16 cellular contexts compared by ENCODE assay signal in genomic region chr3:114804099-114804498, GRCh38.
DNase-seq lines count a peak whose midpoint lies in the region; ATAC-seq and TF ChIP-seq lines count a peak whose summit lies in the region.
"Had no signal": no experiment of that assay in that cellular context is flagged by ENCODE, and none has a peak within 500 bp of the region (broad histone marks: within the 10 kb centered on the region; RNA-seq: fewer than 3 reads in every experiment).

No MANE protein-coding gene starts in this region.

- no peak overlapping the region for H2AFZ ChIP-seq in neuronal stem cell (ENCODE audit: low read length)
- H2AFZ ChIP-seq in H9 (ENCODE audit: low read length), result no peak overlapping the region

- H3K27ac Mint-ChIP-seq in endothelial cell (ENCODE audit: unreplicated experiment) (peak overlapping the region; percentile 38), H9 (no peak overlapping the region; a peak in 2 of 7 replicates)

- H2BK12ac ChIP-seq in neuronal stem cell (ENCODE audit: low read length) (no peak overlapping the region), H9 (ENCODE audit: insufficient read length, low read depth, low read length) (no peak overlapping the region)

- H3K9me3 ChIP-seq in neuronal stem cell (replicated peaks in 1 of 2; ENCODE audit: control insufficient read depth in 2 of 2, insufficient read depth in 1 of 2, low read depth in 1 of 2, low read length in 2 of 2) (peaks cover 0 to 11% of the 10 kb centered on the region in 2 donors), H9 (ENCODE audit: control insufficient read depth, low read depth, low read length) (no peaks in the 10 kb centered on the region)

- no peaks in the 10 kb centered on the region for H3K79me1 ChIP-seq in neuronal stem cell (ENCODE audit: low read depth, low read length)
- H3K79me1 ChIP-seq in H9 (ENCODE audit: insufficient read depth, low read depth, low read length, poor library complexity, severe bottlenecking), result no peaks in the 10 kb centered on the region

- no CpG with 5 or more reads among the region's 1 CpG for WGBS in neuronal stem cell (ENCODE audit: extremely low coverage in 2 of 2, insufficient read length in 2 of 2, insufficient replicate concordance in 1 of 2), 2 donors
- no CpG with 5 or more reads among the region's 1 CpG for WGBS in H9 (ENCODE audit: extremely low coverage, insufficient read length, low lambda C conversion rate)

- H3K27ac ChIP-seq in neuronal stem cell (replicated peaks; ENCODE audit: low read length), result no peak overlapping the region
- no peak overlapping the region for H3K27ac ChIP-seq in caudate nucleus (ENCODE audit: low read depth, low read length)
- no peak overlapping the region for H3K27ac ChIP-seq in H9 (ENCODE audit: insufficient read length, low read depth, low read length)
- H3K27ac ChIP-seq: SK-N-MC had no signal

- H3K9ac ChIP-seq in neuronal stem cell (ENCODE audit: low read depth, low read length, poor library complexity) (no peak overlapping the region), H9 (ENCODE audit: extremely low read depth, insufficient read length, low read length) (no peak overlapping the region)

- no peaks in the 10 kb centered on the region for H3K79me2 ChIP-seq in H9 (ENCODE audit: insufficient read depth, low read length)

- H3K27me3 Mint-ChIP-seq in endothelial cell (ENCODE audit: unreplicated experiment) (no peaks in the 10 kb centered on the region), H9 (ENCODE audit: low read depth) (no peaks in the 10 kb centered on the region)

- no peak overlapping the region for H2BK5ac ChIP-seq in neuronal stem cell (ENCODE audit: low read length)
- H2BK5ac ChIP-seq in H9 (ENCODE audit: insufficient read length, low read length), result no peak overlapping the region

- no peaks in the 10 kb centered on the region for H3K36me3 ChIP-seq in neuronal stem cell (replicated peaks in 1 of 2; ENCODE audit: control insufficient read depth in 2 of 2, insufficient read depth in 2 of 2, low read length in 2 of 2)

- DNase-seq in endothelial cell (ENCODE audit: low spot score) (no peak), neuronal stem cell (ENCODE audit: low spot score) (peak; percentile 23), GM19238 (ENCODE audit: insufficient read length, low spot score) (no peak), caudate nucleus (lab: John Stamatoyannopoulos, UW) (no peak), H9 (no peak)
- DNase-seq: DMS 273 treated with DMSO at 0.1 percent for 48 hours, KBM-7, NCI-H1048, NCI-H2171 treated with DMSO at 0.1 percent for 48 hours, NCI-H774 had no signal

- no peak overlapping the region for H4K5ac ChIP-seq in H9 (ENCODE audit: insufficient read length, low read depth, low read length)

- H4K91ac ChIP-seq in neuronal stem cell (ENCODE audit: low read depth, low read length, poor library complexity) (no peak overlapping the region), H9 (ENCODE audit: insufficient read length, low read depth, low read length) (no peak overlapping the region)

- TF ChIP-seq CTCF in endothelial cell (IDR thresholded peaks at IDR 0.05; ENCODE audit: unreplicated experiment) (no peak), H9 (conservative IDR thresholded peaks at IDR 0.05) (no peak)

- ATAC-seq in GM18498 (IDR thresholded peaks at IDR 0.05; ENCODE audit: unreplicated experiment), result peak; percentile 52
- peak; percentile 52 for ATAC-seq in HG02852 (IDR thresholded peaks at IDR 0.05; ENCODE audit: unreplicated experiment)
- ATAC-seq in HG03442 (IDR thresholded peaks at IDR 0.05; ENCODE audit: unreplicated experiment), result no peak
- ATAC-seq: Panc1, Right ventricle myocardium inferior had no signal

- no peaks in the 10 kb centered on the region for H4K20me1 ChIP-seq in H9 (ENCODE audit: control insufficient read depth, insufficient read depth, insufficient read length)

- H3K4me2 ChIP-seq in neuronal stem cell (ENCODE audit: insufficient read depth, low read length, poor library complexity, severe bottlenecking) (no peak overlapping the region), H9 (ENCODE audit: insufficient read depth, insufficient read length, low read length) (no peak overlapping the region)

- H3K23me2 ChIP-seq in H9 (ENCODE audit: insufficient read length, low read depth, low read length, poor library complexity, severe bottlenecking), result no peaks in the 10 kb centered on the region

- no peak overlapping the region for H2BK15ac ChIP-seq in neuronal stem cell (ENCODE audit: low read length)
- H2BK15ac ChIP-seq in H9 (ENCODE audit: low read depth, low read length), result no peak overlapping the region

- no peak overlapping the region for H3K18ac ChIP-seq in neuronal stem cell (ENCODE audit: low read length)
- H3K18ac ChIP-seq in H9 (ENCODE audit: insufficient read length, low read depth, low read length), result no peak overlapping the region

- H3K36me3 Mint-ChIP-seq in endothelial cell (ENCODE audit: low read depth, unreplicated experiment), result no peaks in the 10 kb centered on the region
- no peaks in the 10 kb centered on the region for H3K36me3 Mint-ChIP-seq in H9 (ENCODE audit: insufficient read depth in 1 of 3, low read depth in 3 of 3)

- H3K27me3 ChIP-seq in neuronal stem cell (ENCODE audit: control insufficient read depth in 3 of 3, insufficient read depth in 3 of 3, low read depth in 1 of 3, low read length in 3 of 3) (no peaks in the 10 kb centered on the region), H9 (ENCODE audit: insufficient read depth, low read length) (no peaks in the 10 kb centered on the region)

- no peak overlapping the region for H2BK120ac ChIP-seq in neuronal stem cell (ENCODE audit: low read depth, low read length)
- H2BK120ac ChIP-seq in H9 (ENCODE audit: low read depth, low read length, poor library complexity, severe bottlenecking), result no peak overlapping the region

- no peak overlapping the region for H2BK20ac ChIP-seq in H9 (ENCODE audit: low read depth, low read length, poor library complexity, severe bottlenecking)

- H3K4ac ChIP-seq in neuronal stem cell (ENCODE audit: low read length) (no peak overlapping the region), H9 (ENCODE audit: low read depth, low read length) (no peak overlapping the region)

- H3K4me3 Mint-ChIP-seq in endothelial cell (ENCODE audit: unreplicated experiment) (no peak overlapping the region), H9 (no peak overlapping the region)

- H4K8ac ChIP-seq in neuronal stem cell (ENCODE audit: low read depth, low read length) (no peak overlapping the region), H9 (replicated peaks; ENCODE audit: insufficient read length, low read depth, low read length) (no peak overlapping the region)

- no peak overlapping the region for H3K56ac ChIP-seq in H9 (ENCODE audit: insufficient read length, low read depth, low read length)

- H3K4me1 ChIP-seq in neuronal stem cell (ENCODE audit: control insufficient read depth in 2 of 2, insufficient read depth in 1 of 2, low read depth in 1 of 2, low read length in 2 of 2), result peaks cover 7 to 30% of the 10 kb centered on the region in 2 donors
- no peaks in the 10 kb centered on the region for H3K4me1 ChIP-seq in H9 (ENCODE audit: insufficient read depth, low read length)

- no peak overlapping the region for H3T11ph ChIP-seq in H9 (ENCODE audit: low read length)

- no peaks in the 10 kb centered on the region for H3K9me3 Mint-ChIP-seq in endothelial cell (ENCODE audit: unreplicated experiment)
- H3K9me3 Mint-ChIP-seq in H9, result no peaks in the 10 kb centered on the region

- H3K4me1 Mint-ChIP-seq in endothelial cell (ENCODE audit: unreplicated experiment) (peaks cover 20% of the 10 kb centered on the region), H9 (peaks cover 9 to 21% of the 10 kb centered on the region in 2 experiments)

- H3K4me3 ChIP-seq in neuronal stem cell (ENCODE audit: low read length in 2 of 2), result no peak overlapping the region
- H3K4me3 ChIP-seq: SK-N-MC had no signal

- H3K14ac ChIP-seq in neuronal stem cell (ENCODE audit: low read length), result no peak overlapping the region
- H3K14ac ChIP-seq in H9 (ENCODE audit: insufficient read depth, low read length), result no peak overlapping the region

- H2AK5ac ChIP-seq in neuronal stem cell (ENCODE audit: low read depth, low read length) (no peak overlapping the region), H9 (ENCODE audit: insufficient read length, low read length) (no peak overlapping the region)

- H3K23ac ChIP-seq in neuronal stem cell (ENCODE audit: low read depth, low read length, poor library complexity) (no peak overlapping the region), H9 (ENCODE audit: insufficient read length, low read depth, low read length) (no peak overlapping the region)
